In the genomic region with DNA sequence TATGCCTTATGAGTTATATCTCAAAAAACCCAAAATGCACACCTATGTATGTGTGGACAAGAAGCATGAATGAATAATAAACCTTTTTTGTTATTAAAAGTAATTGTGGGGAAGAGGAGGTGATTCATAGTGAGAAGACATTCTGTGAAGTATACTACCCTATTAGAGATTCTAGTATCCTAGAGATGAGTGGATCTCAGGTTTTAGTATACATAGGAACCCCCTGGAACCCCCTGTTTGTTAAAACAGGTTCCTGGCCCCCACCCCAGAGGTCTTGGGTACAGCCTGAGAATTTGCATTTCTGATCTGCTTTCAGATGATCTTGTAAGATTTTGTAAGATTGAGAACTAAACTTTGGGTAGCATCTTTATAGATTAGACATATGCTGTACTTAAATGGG, we compare ENCODE assay signal across 15 cellular contexts. TPM values are rescaled to one million over a fixed set of nuclear protein-coding genes. Genes with fewer than 3 reads are reported as not detected.
A peak's percentile ranks its signal among the peaks of the same experiment; 100 is the strongest.
DNase-seq lines count a peak whose midpoint lies in the region; ATAC-seq and TF ChIP-seq lines count a peak whose summit lies in the region.
"Had no signal": no experiment of that assay in that cellular context is flagged by ENCODE, and none has a peak within 500 bp of the region (broad histone marks: within the 10 kb centered on the region; RNA-seq: fewer than 3 reads in every experiment).

No MANE protein-coding gene starts in this region.

- peak; percentile 45 for ATAC-seq in activated CD8-positive, alpha-beta T cell treated with anti-CD3 and anti-CD28 coated beads for 36 hours
- no peak for ATAC-seq in activated CD8-positive, alpha-beta T cell treated with anti-CD3 and anti-CD28 coated beads, Interleukin-2, amount 10 ng/mL, durations not matched to agents 7 days and 5 days
- ATAC-seq in GM21360 (IDR thresholded peaks at IDR 0.05; ENCODE audit: unreplicated experiment) (peak; percentile 45), HG03378 (IDR thresholded peaks at IDR 0.05; ENCODE audit: unreplicated experiment) (peak; percentile 54), mucosa of descending colon (no peak)
- ATAC-seq in stimulated activated memory B cell treated with anti-CD40 and anti-IgM and Interleukin-4, amounts not matched to agents 10 μg/mL and 1 μg/mL and 100 μg/mL, for 72 hours = peak; percentile 61
- ATAC-seq: A549, GM23338 had no signal

- H4K20me1 ChIP-seq in neural progenitor cell (ENCODE audit: low read depth) = no peaks in the 10 kb centered on the region

- no peaks in the 10 kb centered on the region for H3K27me3 Mint-ChIP-seq in activated CD8-positive, alpha-beta T cell treated with anti-CD3 and anti-CD28 coated beads for 36 hours
- no peaks in the 10 kb centered on the region for H3K27me3 Mint-ChIP-seq in activated CD8-positive, alpha-beta T cell treated with anti-CD3 and anti-CD28 coated beads, Interleukin-2, amount 10 ng/mL, durations not matched to agents 7 days and 5 days (ENCODE audit: low read depth)
- no peaks in the 10 kb centered on the region for H3K27me3 Mint-ChIP-seq in stimulated activated memory B cell treated with anti-CD40 and anti-IgM and Interleukin-4, amounts not matched to agents 10 μg/mL and 1 μg/mL and 100 μg/mL, for 72 hours
- H3K27me3 Mint-ChIP-seq in neural progenitor cell (ENCODE audit: insufficient read depth, low read depth) = no peaks in the 10 kb centered on the region
- H3K27me3 Mint-ChIP-seq: CD4-positive, alpha-beta memory T cell had no signal

- H3K4me1 ChIP-seq in mucosa of descending colon (ENCODE audit: low read depth) = peaks cover 3% of the 10 kb centered on the region
- no peaks in the 10 kb centered on the region for H3K4me1 ChIP-seq in neural progenitor cell
- H3K4me1 ChIP-seq: A549 had no signal

- H3K9me3 Mint-ChIP-seq in activated CD8-positive, alpha-beta T cell treated with anti-CD3 and anti-CD28 coated beads for 36 hours = no peaks in the 10 kb centered on the region
- no peaks in the 10 kb centered on the region for H3K9me3 Mint-ChIP-seq in activated CD8-positive, alpha-beta T cell treated with anti-CD3 and anti-CD28 coated beads, Interleukin-2, amount 10 ng/mL, durations not matched to agents 7 days and 5 days (ENCODE audit: insufficient read depth)
- H3K9me3 Mint-ChIP-seq in stimulated activated memory B cell treated with anti-CD40 and anti-IgM and Interleukin-4, amounts not matched to agents 10 μg/mL and 1 μg/mL and 100 μg/mL, for 72 hours = no peaks in the 10 kb centered on the region
- no peaks in the 10 kb centered on the region for H3K9me3 Mint-ChIP-seq in neural progenitor cell
- H3K9me3 Mint-ChIP-seq: CD4-positive, alpha-beta memory T cell; GM23338; immature natural killer cell had no signal

- H3K9ac ChIP-seq in neural progenitor cell = no peak overlapping the region

- no peaks in the 10 kb centered on the region for H3K36me3 ChIP-seq in mucosa of descending colon (ENCODE audit: low read depth)
- peaks cover 7% of the 10 kb centered on the region for H3K36me3 ChIP-seq in neural progenitor cell

- CTCF ChIA-PET in activated CD8-positive, alpha-beta T cell treated with anti-CD3 and anti-CD28 coated beads for 36 hours (lab: Charles Lee) = no interaction called here
- CTCF ChIA-PET in activated CD8-positive, alpha-beta T cell treated with anti-CD3 and anti-CD28 coated beads, Interleukin-2, amount 10 ng/mL, durations not matched to agents 7 days and 5 days (lab: Charles Lee) = no interaction called here

- intact Hi-C loops in activated CD8-positive, alpha-beta T cell treated with anti-CD3 and anti-CD28 coated beads for 36 hours (cut with micrococcal nuclease) = no loop called here
- intact Hi-C loops in mucosa of descending colon (cut with DNase I, micrococcal nuclease) = no loop called here

- DNase-seq in activated CD8-positive, alpha-beta T cell treated with anti-CD3 and anti-CD28 coated beads for 36 hours = peak; percentile 40
- no peak for DNase-seq in activated CD8-positive, alpha-beta T cell treated with anti-CD3 and anti-CD28 coated beads, Interleukin-2, amount 10 ng/mL, durations not matched to agents 7 days and 5 days
- no peak for DNase-seq in mucosa of descending colon
- no peak for DNase-seq in neural progenitor cell (ENCODE audit: low spot score)
- DNase-seq in NCI-H1694 treated with DMSO at 0.1 percent for 48 hours (lab: John Stamatoyannopoulos, UW) = no peak
- DNase-seq: activated CD4-positive, alpha-beta T cell treated with anti-CD3 and anti-CD28 coated beads, Interleukin-2, amount 50 U/mL, for 4 hours; CD4-positive, alpha-beta memory T cell; immature natural killer cell; mesenchymal stem cell; occipital lobe had no signal

- H3K4me3 ChIP-seq in mucosa of descending colon (no peak overlapping the region), neural progenitor cell (no peak overlapping the region)
- H3K4me3 ChIP-seq: A549, GM23338 had no signal

- H3K4me1 Mint-ChIP-seq in activated CD8-positive, alpha-beta T cell treated with anti-CD3 and anti-CD28 coated beads for 36 hours (ENCODE audit: low read depth) = peaks cover 63% of the 10 kb centered on the region
- H3K4me1 Mint-ChIP-seq in activated CD8-positive, alpha-beta T cell treated with anti-CD3 and anti-CD28 coated beads, Interleukin-2, amount 10 ng/mL, durations not matched to agents 7 days and 5 days (ENCODE audit: low read depth) = peaks cover 41% of the 10 kb centered on the region
- peaks cover 6% of the 10 kb centered on the region for H3K4me1 Mint-ChIP-seq in stimulated activated memory B cell treated with anti-CD40 and anti-IgM and Interleukin-4, amounts not matched to agents 10 μg/mL and 1 μg/mL and 100 μg/mL, for 72 hours
- no peaks in the 10 kb centered on the region for H3K4me1 Mint-ChIP-seq in neural progenitor cell
- H3K4me1 Mint-ChIP-seq: GM23338 had no signal

- no peaks in the 10 kb centered on the region for H3K9me3 ChIP-seq in mucosa of descending colon
- no peaks in the 10 kb centered on the region for H3K9me3 ChIP-seq in neural progenitor cell (ENCODE audit: low read depth)
- H3K9me3 ChIP-seq: A549 had no signal

- H3K36me3 Mint-ChIP-seq in activated CD8-positive, alpha-beta T cell treated with anti-CD3 and anti-CD28 coated beads for 36 hours (ENCODE audit: low read depth) = peaks cover 23% of the 10 kb centered on the region
- peaks cover 61% of the 10 kb centered on the region for H3K36me3 Mint-ChIP-seq in activated CD8-positive, alpha-beta T cell treated with anti-CD3 and anti-CD28 coated beads, Interleukin-2, amount 10 ng/mL, durations not matched to agents 7 days and 5 days (ENCODE audit: low read depth)
- peaks cover 6% of the 10 kb centered on the region for H3K36me3 Mint-ChIP-seq in stimulated activated memory B cell treated with anti-CD40 and anti-IgM and Interleukin-4, amounts not matched to agents 10 μg/mL and 1 μg/mL and 100 μg/mL, for 72 hours
- peaks cover 9% of the 10 kb centered on the region for H3K36me3 Mint-ChIP-seq in neural progenitor cell

- H3K27ac ChIP-seq in neural progenitor cell = no peak overlapping the region
- H3K27ac ChIP-seq: A549 had no signal

- POLR2A ChIA-PET in activated CD8-positive, alpha-beta T cell treated with anti-CD3 and anti-CD28 coated beads for 36 hours (lab: Charles Lee) = no interaction called here
- POLR2A ChIA-PET in activated CD8-positive, alpha-beta T cell treated with anti-CD3 and anti-CD28 coated beads, Interleukin-2, amount 10 ng/mL, durations not matched to agents 7 days and 5 days (lab: Charles Lee) = no interaction called here

- TF ChIP-seq CTCF in activated CD8-positive, alpha-beta T cell treated with anti-CD3 and anti-CD28 coated beads for 36 hours (IDR thresholded peaks at IDR 0.05) = no peak
- TF ChIP-seq CTCF in mucosa of descending colon (IDR thresholded peaks at IDR 0.05) (no peak), neural progenitor cell (IDR thresholded peaks at IDR 0.05) (no peak)

- H3K27ac Mint-ChIP-seq in activated CD8-positive, alpha-beta T cell treated with anti-CD3 and anti-CD28 coated beads for 36 hours = no peak overlapping the region
- no peak overlapping the region for H3K27ac Mint-ChIP-seq in activated CD8-positive, alpha-beta T cell treated with anti-CD3 and anti-CD28 coated beads, Interleukin-2, amount 10 ng/mL, durations not matched to agents 7 days and 5 days
- no peak overlapping the region for H3K27ac Mint-ChIP-seq in stimulated activated memory B cell treated with anti-CD40 and anti-IgM and Interleukin-4, amounts not matched to agents 10 μg/mL and 1 μg/mL and 100 μg/mL, for 72 hours
- H3K27ac Mint-ChIP-seq in neural progenitor cell = no peak overlapping the region
- H3K27ac Mint-ChIP-seq: GM23338 had no signal

- H3F3A ChIP-seq in neural progenitor cell (ENCODE audit: low read depth) = no peaks in the 10 kb centered on the region

- no peaks in the 10 kb centered on the region for H3K79me2 ChIP-seq in neural progenitor cell (ENCODE audit: low read depth)

- no peak overlapping the region for H3K4me2 ChIP-seq in neural progenitor cell
- H3K4me2 ChIP-seq: A549, GM23338 had no signal

- no peak overlapping the region for H3K4me3 Mint-ChIP-seq in activated CD8-positive, alpha-beta T cell treated with anti-CD3 and anti-CD28 coated beads for 36 hours
- no peak overlapping the region for H3K4me3 Mint-ChIP-seq in activated CD8-positive, alpha-beta T cell treated with anti-CD3 and anti-CD28 coated beads, Interleukin-2, amount 10 ng/mL, durations not matched to agents 7 days and 5 days
- H3K4me3 Mint-ChIP-seq in stimulated activated memory B cell treated with anti-CD40 and anti-IgM and Interleukin-4, amounts not matched to agents 10 μg/mL and 1 μg/mL and 100 μg/mL, for 72 hours = no peak overlapping the region
- H3K4me3 Mint-ChIP-seq in neural progenitor cell = no peak overlapping the region
- H3K4me3 Mint-ChIP-seq: CD4-positive, alpha-beta memory T cell; GM23338; immature natural killer cell had no signal

- no peaks in the 10 kb centered on the region for H3K27me3 ChIP-seq in neural progenitor cell

- no peak overlapping the region for H2AFZ ChIP-seq in neural progenitor cell (replicated peaks)
- H2AFZ ChIP-seq: GM23338 had no signal

RNA-seq across cellular contexts. Expression of a gene that starts 17.5 kb away (rescaled TPM):
- 10 to 100 TPM; 81.9 to 86.0 TPM for total RNA-seq in activated CD8-positive, alpha-beta T cell treated with anti-CD3 and anti-CD28 coated beads for 36 hours
- total RNA-seq in activated CD8-positive, alpha-beta T cell treated with anti-CD3 and anti-CD28 coated beads, Interleukin-2, amount 10 ng/mL, durations not matched to agents 7 days and 5 days = 100 to 1,000 TPM; 187 to 210 TPM
- 10 to 100 TPM; 22.4 to 75.4 (median 49.9) TPM for total RNA-seq in mucosa of descending colon
- 43.5 and 80.1 TPM in 2 replicates for total RNA-seq in neural progenitor cell (ENCODE audit: low replicate concordance)

RNA-seq across cellular contexts. Expression of a gene that starts 57.6 kb away (rescaled TPM):
- 1 to 10 TPM; 3.4 to 4.2 TPM for total RNA-seq in activated CD8-positive, alpha-beta T cell treated with anti-CD3 and anti-CD28 coated beads for 36 hours
- total RNA-seq in activated CD8-positive, alpha-beta T cell treated with anti-CD3 and anti-CD28 coated beads, Interleukin-2, amount 10 ng/mL, durations not matched to agents 7 days and 5 days = 1 to 10 TPM; 1.5 to 1.9 TPM
- 10 to 100 TPM in 2 of 3 donors, 1 to 10 TPM in 1; 6.0 to 16.7 (median 10.7) TPM for total RNA-seq in mucosa of descending colon
- total RNA-seq in neural progenitor cell (ENCODE audit: low replicate concordance) = 0.39 and 0.74 TPM in 2 replicates

Comparison
In these comparisons a context has a peak if more than half of its experiments do, and no peak if none do; other contexts are left out.
1. ATAC-seq: peak in activated CD8-positive, alpha-beta T cell treated with anti-CD3 and anti-CD28 coated beads for 36 hours (single experiment), GM21360 (single experiment), HG03378 (single experiment) and stimulated activated memory B cell treated with anti-CD40 and anti-IgM and Interleukin-4, amounts not matched to agents 10 μg/mL and 1 μg/mL and 100 μg/mL, for 72 hours (single experiment); none in activated CD8-positive, alpha-beta T cell treated with anti-CD3 and anti-CD28 coated beads, Interleukin-2, amount 10 ng/mL, durations not matched to agents 7 days and 5 days (single experiment) and mucosa of descending colon (single experiment).